In the genomic region with DNA sequence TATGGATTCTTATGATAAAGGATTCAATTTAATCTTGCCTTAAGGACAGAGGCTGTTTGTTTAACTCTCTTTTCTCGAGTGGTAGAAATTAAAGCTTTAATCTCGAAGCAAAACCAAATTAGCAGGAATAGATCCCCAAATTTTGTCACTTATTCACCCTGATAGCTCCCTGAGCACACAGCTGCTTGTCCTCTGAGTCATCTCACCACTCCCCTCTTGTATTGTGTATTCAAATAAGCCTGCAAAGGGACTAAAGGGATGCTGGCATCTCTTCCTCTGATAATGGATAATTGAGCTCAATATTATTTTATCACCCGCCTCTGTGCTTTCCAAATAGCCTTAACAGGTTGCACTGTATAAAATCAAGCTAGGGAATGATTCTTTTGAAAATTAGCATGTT, we compare ENCODE assay signal across 1 cellular context.
TF ChIP-seq lines count a peak whose summit lies in the region.

No MANE protein-coding gene starts in this region.

TF ChIP-seq in GM23338, 12 proteins besides CTCF, POLR2A, EP300 and RAD21:
- TF ChIP-seq JUNB (IDR thresholded peaks at IDR 0.05; ENCODE audit: unreplicated experiment), result no peak
- TF ChIP-seq NANOG (IDR thresholded peaks at IDR 0.05; ENCODE audit: borderline replicate concordance), result no peak
- no peak for TF ChIP-seq REST (IDR thresholded peaks at IDR 0.05; ENCODE audit: unreplicated experiment)
- no peak for TF ChIP-seq EZH2 (IDR thresholded peaks at IDR 0.05; ENCODE audit: low read depth, unreplicated experiment)
- TF ChIP-seq, protein P1, sequence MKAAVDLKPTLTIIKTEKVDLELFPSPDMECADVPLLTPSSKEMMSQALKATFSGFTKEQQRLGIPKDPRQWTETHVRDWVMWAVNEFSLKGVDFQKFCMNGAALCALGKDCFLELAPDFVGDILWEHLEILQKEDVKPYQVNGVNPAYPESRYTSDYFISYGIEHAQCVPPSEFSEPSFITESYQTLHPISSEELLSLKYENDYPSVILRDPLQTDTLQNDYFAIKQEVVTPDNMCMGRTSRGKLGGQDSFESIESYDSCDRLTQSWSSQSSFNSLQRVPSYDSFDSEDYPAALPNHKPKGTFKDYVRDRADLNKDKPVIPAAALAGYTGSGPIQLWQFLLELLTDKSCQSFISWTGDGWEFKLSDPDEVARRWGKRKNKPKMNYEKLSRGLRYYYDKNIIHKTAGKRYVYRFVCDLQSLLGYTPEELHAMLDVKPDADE (IDR thresholded peaks at IDR 0.05), result no peak
- TF ChIP-seq, protein P2, sequence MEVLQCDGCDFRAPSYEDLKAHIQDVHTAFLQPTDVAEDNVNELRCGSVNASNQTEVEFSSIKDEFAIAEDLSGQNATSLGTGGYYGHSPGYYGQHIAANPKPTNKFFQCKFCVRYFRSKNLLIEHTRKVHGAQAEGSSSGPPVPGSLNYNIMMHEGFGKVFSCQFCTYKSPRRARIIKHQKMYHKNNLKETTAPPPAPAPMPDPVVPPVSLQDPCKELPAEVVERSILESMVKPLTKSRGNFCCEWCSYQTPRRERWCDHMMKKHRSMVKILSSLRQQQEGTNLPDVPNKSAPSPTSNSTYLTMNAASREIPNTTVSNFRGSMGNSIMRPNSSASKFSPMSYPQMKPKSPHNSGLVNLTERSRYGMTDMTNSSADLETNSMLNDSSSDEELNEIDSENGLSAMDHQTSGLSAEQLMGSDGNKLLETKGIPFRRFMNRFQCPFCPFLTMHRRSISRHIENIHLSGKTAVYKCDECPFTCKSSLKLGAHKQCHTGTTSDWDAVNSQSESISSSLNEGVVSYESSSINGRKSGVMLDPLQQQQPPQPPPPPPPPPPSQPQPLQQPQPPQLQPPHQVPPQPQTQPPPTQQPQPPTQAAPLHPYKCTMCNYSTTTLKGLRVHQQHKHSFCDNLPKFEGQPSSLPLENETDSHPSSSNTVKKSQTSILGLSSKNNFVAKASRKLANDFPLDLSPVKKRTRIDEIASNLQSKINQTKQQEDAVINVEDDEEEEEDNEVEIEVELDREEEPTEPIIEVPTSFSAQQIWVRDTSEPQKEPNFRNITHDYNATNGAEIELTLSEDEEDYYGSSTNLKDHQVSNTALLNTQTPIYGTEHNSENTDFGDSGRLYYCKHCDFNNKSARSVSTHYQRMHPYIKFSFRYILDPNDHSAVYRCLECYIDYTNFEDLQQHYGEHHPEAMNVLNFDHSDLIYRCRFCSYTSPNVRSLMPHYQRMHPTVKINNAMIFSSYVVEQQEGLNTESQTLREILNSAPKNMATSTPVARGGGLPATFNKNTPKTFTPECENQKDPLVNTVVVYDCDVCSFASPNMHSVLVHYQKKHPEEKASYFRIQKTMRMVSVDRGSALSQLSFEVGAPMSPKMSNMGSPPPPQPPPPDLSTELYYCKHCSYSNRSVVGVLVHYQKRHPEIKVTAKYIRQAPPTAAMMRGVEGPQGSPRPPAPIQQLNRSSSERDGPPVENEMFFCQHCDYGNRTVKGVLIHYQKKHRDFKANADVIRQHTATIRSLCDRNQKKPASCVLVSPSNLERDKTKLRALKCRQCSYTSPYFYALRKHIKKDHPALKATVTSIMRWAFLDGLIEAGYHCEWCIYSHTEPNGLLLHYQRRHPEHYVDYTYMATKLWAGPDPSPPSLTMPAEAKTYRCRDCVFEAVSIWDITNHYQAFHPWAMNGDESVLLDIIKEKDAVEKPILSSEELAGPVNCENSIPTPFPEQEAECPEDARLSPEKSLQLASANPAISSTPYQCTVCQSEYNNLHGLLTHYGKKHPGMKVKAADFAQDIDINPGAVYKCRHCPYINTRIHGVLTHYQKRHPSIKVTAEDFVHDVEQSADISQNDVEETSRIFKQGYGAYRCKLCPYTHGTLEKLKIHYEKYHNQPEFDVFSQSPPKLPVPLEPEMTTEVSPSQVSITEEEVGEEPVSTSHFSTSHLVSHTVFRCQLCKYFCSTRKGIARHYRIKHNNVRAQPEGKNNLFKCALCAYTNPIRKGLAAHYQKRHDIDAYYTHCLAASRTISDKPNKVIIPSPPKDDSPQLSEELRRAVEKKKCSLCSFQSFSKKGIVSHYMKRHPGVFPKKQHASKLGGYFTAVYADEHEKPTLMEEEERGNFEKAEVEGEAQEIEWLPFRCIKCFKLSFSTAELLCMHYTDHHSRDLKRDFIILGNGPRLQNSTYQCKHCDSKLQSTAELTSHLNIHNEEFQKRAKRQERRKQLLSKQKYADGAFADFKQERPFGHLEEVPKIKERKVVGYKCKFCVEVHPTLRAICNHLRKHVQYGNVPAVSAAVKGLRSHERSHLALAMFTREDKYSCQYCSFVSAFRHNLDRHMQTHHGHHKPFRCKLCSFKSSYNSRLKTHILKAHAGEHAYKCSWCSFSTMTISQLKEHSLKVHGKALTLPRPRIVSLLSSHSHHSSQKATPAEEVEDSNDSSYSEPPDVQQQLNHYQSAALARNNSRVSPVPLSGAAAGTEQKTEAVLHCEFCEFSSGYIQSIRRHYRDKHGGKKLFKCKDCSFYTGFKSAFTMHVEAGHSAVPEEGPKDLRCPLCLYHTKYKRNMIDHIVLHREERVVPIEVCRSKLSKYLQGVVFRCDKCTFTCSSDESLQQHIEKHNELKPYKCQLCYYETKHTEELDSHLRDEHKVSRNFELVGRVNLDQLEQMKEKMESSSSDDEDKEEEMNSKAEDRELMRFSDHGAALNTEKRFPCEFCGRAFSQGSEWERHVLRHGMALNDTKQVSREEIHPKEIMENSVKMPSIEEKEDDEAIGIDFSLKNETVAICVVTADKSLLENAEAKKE (CRISPR knock-in tag; IDR thresholded peaks at IDR 0.05), result no peak
- TF ChIP-seq ZNF331 (CRISPR knock-in tag; IDR thresholded peaks at IDR 0.05; ENCODE audit: low read depth), result no peak
- no peak for TF ChIP-seq POLR2AphosphoS5 (IDR thresholded peaks at IDR 0.05; ENCODE audit: low read depth)
- no peak for TF ChIP-seq STAT1 (IDR thresholded peaks at IDR 0.05; ENCODE audit: unreplicated experiment)
- TF ChIP-seq EZH2phosphoT487 (IDR thresholded peaks at IDR 0.05; ENCODE audit: unreplicated experiment), result no peak
- TF ChIP-seq CREB1 (CRISPR knock-in tag; IDR thresholded peaks at IDR 0.05; ENCODE audit: low read depth), result no peak
- no peak for TF ChIP-seq ZNF114 (CRISPR knock-in tag; IDR thresholded peaks at IDR 0.05)
